8 cellular contexts compared by ENCODE assay signal in genomic region chr2:216412022-216412999, GRCh38. TPM values are rescaled to one million over a fixed set of nuclear protein-coding genes. Genes with fewer than 3 reads are reported as not detected.
DNase-seq lines count a peak whose midpoint lies in the region; ATAC-seq lines count a peak whose summit lies in the region.

Gene SMARCAL1 (plus strand): TSS chr2:216412484. CDS start chr2:216414705, 2,221 bp downstream.

- H3K27ac ChIP-seq in temporal lobe (ENCODE audit: low read depth, low read length) = peak within 1 kb of the TSS; percentile 89

- peaks cover 0 to under 1% of the 10 kb centered on the region in 2 donors for H3K36me3 Mint-ChIP-seq in activated naive CD4-positive, alpha-beta T cell treated with anti-CD3 and anti-CD28 coated beads, Interleukin-2, amount 50 U/mL, for 72 hours

- peak within 1 kb of the TSS; percentile 90 to 92 for H3K27ac Mint-ChIP-seq in activated naive CD4-positive, alpha-beta T cell treated with anti-CD3 and anti-CD28 coated beads, Interleukin-2, amount 50 U/mL, for 72 hours

- ATAC-seq in HG02610 (IDR thresholded peaks at IDR 0.05; ENCODE audit: unreplicated experiment) = peak; percentile 93
- peak; percentile 93 to 94 for ATAC-seq in activated naive CD4-positive, alpha-beta T cell treated with anti-CD3 and anti-CD28 coated beads, Interleukin-2, amount 50 U/mL, for 72 hours

- no peaks in the 10 kb centered on the region for H3K9me3 Mint-ChIP-seq in activated naive CD4-positive, alpha-beta T cell treated with anti-CD3 and anti-CD28 coated beads, Interleukin-2, amount 50 U/mL, for 72 hours

- DNase-seq in NCI-H1092 treated with DMSO at 0.1 percent for 48 hours (lab: John Stamatoyannopoulos, UW) (peak; percentile 97), SKM-1 (lab: John Stamatoyannopoulos, UW; ENCODE audit: unreplicated experiment) (peak; percentile 97), glomerular endothelial cell (ENCODE audit: extremely low read depth, low read depth, low spot score) (peak; percentile 87), occipital lobe (lab: John Stamatoyannopoulos, UW) (peak; percentile 98)
- peak; percentile 96 to 98 for DNase-seq in activated naive CD4-positive, alpha-beta T cell treated with anti-CD3 and anti-CD28 coated beads, Interleukin-2, amount 50 U/mL, for 72 hours (ENCODE audit: low spot score in 2 of 2)

- H3K4me3 ChIP-seq in GM08714 (ENCODE audit: low read length) = peak within 1 kb of the TSS; percentile 66

RNA-seq across cellular contexts. Expression of gene SMARCAL1, which starts in this region (rescaled TPM):
- total RNA-seq in activated naive CD4-positive, alpha-beta T cell treated with anti-CD3 and anti-CD28 coated beads, Interleukin-2, amount 50 U/mL, for 72 hours = 10 to 100 TPM; 28.3 to 29.2 TPM
- total RNA-seq in glomerular endothelial cell (36.4 and 52.9 TPM in 2 replicates), occipital lobe (11.4 TPM), temporal lobe (13.0 TPM)

Comparison
In these comparisons a context has a peak if more than half of its experiments do, and no peak if none do; other contexts are left out.
1. Peak in every context shown above with its lines: DNase-seq, ATAC-seq, H3K4me3 ChIP-seq and H3K27ac ChIP-seq.